In genomic region chr17:19785854-19786253, GRCh38 we compare ENCODE assay signal across 20 cellular contexts. TPM values are rescaled to one million over a fixed set of nuclear protein-coding genes. Genes with fewer than 3 reads are reported as not detected.
DNase-seq lines count a peak whose midpoint lies in the region; ATAC-seq and TF ChIP-seq lines count a peak whose summit lies in the region.
"Had no signal": no experiment of that assay in that cellular context is flagged by ENCODE, and none has a peak within 500 bp of the region (broad histone marks: within the 10 kb centered on the region; RNA-seq: fewer than 3 reads in every experiment).

No MANE protein-coding gene starts in this region.

- ATAC-seq in HG02870 (IDR thresholded peaks at IDR 0.05; ENCODE audit: unreplicated experiment), result no peak
- ATAC-seq: activated CD8-positive, alpha-beta T cell treated with anti-CD3 and anti-CD28 coated beads, Interleukin-2, amount 10 ng/mL, durations not matched to agents 7 days and 5 days; activated T-cell treated with anti-CD3 and anti-CD28 coated beads, Interleukin-2, amount 50 U/mL, for 4 hours had no signal

- no peaks in the 10 kb centered on the region for H3K79me2 ChIP-seq in mesendoderm (ENCODE audit: control insufficient read depth, insufficient read depth, low read length)

- H3K18ac ChIP-seq in mesendoderm (ENCODE audit: low read length), result no peak overlapping the region

- intact Hi-C loops in posterior cingulate gyrus (cut with DNase I), result no loop called here

- H2BK120ac ChIP-seq in mesendoderm (ENCODE audit: low read depth, low read length), result no peak overlapping the region

- no peak overlapping the region for H4K5ac ChIP-seq in mesendoderm (ENCODE audit: low read length)

- H3K4me1 ChIP-seq in mesendoderm (ENCODE audit: control insufficient read depth, low read depth, low read length), result no peaks in the 10 kb centered on the region

- H3K23ac ChIP-seq in mesendoderm (ENCODE audit: low read length), result no peak overlapping the region

- no peak overlapping the region for H3K4me2 ChIP-seq in mesendoderm (ENCODE audit: low read length)

- H3K27me3 ChIP-seq in mesendoderm (ENCODE audit: insufficient read depth, low read length, poor library complexity), result no peaks in the 10 kb centered on the region

- H3K79me1 ChIP-seq in mesendoderm (ENCODE audit: low read length), result no peaks in the 10 kb centered on the region

- TF ChIP-seq EP300 in Ishikawa (IDR thresholded peaks at IDR 0.05; ENCODE audit: borderline replicate concordance), result no peak

- TF ChIP-seq RAD21 in Ishikawa (IDR thresholded peaks at IDR 0.05; ENCODE audit: low read depth), result peak; percentile 36

- peak; percentile 9 for TF ChIP-seq CTCF in GM12873 (IDR thresholded peaks at IDR 0.05; ENCODE audit: insufficient read depth, low read depth, low read length, missing control alignments)

- no peak overlapping the region for H2BK15ac ChIP-seq in mesendoderm (replicated peaks; ENCODE audit: low read depth)

- no peak overlapping the region for H3K27ac ChIP-seq in mesendoderm (ENCODE audit: low read depth, low read length)
- H3K27ac ChIP-seq: HL-60 had no signal

- no peak overlapping the region for H3K9ac ChIP-seq in mesendoderm (ENCODE audit: low read length)

- H2BK5ac ChIP-seq in mesendoderm (ENCODE audit: low read length), result no peak overlapping the region

- no peak overlapping the region for H3K4ac ChIP-seq in mesendoderm (ENCODE audit: low read depth, low read length)

- no peak overlapping the region for H2AK5ac ChIP-seq in mesendoderm (ENCODE audit: low read length)

- no peak overlapping the region for H4K8ac ChIP-seq in mesendoderm (ENCODE audit: low read depth, low read length)

- H3K56ac ChIP-seq in mesendoderm (ENCODE audit: low read length), result no peak overlapping the region

- WGBS in mesendoderm (ENCODE audit: extremely low coverage, insufficient coverage, low lambda C conversion rate), result no CpG with 5 or more reads among the region's 4 CpGs

- DNase-seq in astrocyte of the hippocampus (ENCODE audit: low read depth, low spot score) (peak; percentile 40), mesendoderm (peak; percentile 25), NCI-H2107 (lab: John Stamatoyannopoulos, UW) (no peak), posterior cingulate gyrus (no peak)
- DNase-seq: activated CD4-positive, CD25-positive, alpha-beta regulatory T cell; activated CD8-positive, alpha-beta T cell treated with anti-CD3 and anti-CD28 coated beads, Interleukin-2, amount 10 ng/mL, durations not matched to agents 7 days and 5 days; activated naive CD4-positive, alpha-beta T cell treated with anti-CD3 and anti-CD28 coated beads, Interleukin-2, amount 50 U/mL, for 16 hours; activated T-cell treated with anti-CD3 and anti-CD28 coated beads, Interleukin-2, amount 50 U/mL, for 4 hours; Calu3; cortex of kidney; NCI-H1092; NCI-H2029; NCI-H510A; Right ventricle myocardium superior; stimulated activated CD4-positive, alpha-beta T cell treated with anti-CD3 and anti-CD28 coated beads, Interleukin-2, amount 100 ng/mL, for 24 hours; trophoblast cell had no signal

- H3K36me3 ChIP-seq in mesendoderm (ENCODE audit: control insufficient read depth, insufficient read depth, low read length), result no peaks in the 10 kb centered on the region

- H3K4me3 ChIP-seq in mesendoderm (ENCODE audit: low read length), result no peak overlapping the region

TF ChIP-seq in Ishikawa, 13 proteins besides CTCF, POLR2A, EP300 and RAD21:
- TF ChIP-seq FOXM1 (IDR thresholded peaks at IDR 0.05; ENCODE audit: borderline replicate concordance, low read depth) (no peak), TCF12 (IDR thresholded peaks at IDR 0.05; ENCODE audit: low read depth) (no peak), CEBPB (IDR thresholded peaks at IDR 0.05) (no peak), CREB1 (IDR thresholded peaks at IDR 0.05; ENCODE audit: low read depth) (no peak), TEAD4 (IDR thresholded peaks at IDR 0.05) (no peak), YY1 (IDR thresholded peaks at IDR 0.05; ENCODE audit: low read depth) (no peak), NFIC (IDR thresholded peaks at IDR 0.05) (no peak), TAF1 (IDR thresholded peaks at IDR 0.05; ENCODE audit: low read depth) (no peak), EGR1 (IDR thresholded peaks at IDR 0.05) (no peak), MAX (IDR thresholded peaks at IDR 0.05) (no peak), ZBTB7A (IDR thresholded peaks at IDR 0.05; ENCODE audit: low read depth) (no peak)
- TF ChIP-seq, protein P1, sequence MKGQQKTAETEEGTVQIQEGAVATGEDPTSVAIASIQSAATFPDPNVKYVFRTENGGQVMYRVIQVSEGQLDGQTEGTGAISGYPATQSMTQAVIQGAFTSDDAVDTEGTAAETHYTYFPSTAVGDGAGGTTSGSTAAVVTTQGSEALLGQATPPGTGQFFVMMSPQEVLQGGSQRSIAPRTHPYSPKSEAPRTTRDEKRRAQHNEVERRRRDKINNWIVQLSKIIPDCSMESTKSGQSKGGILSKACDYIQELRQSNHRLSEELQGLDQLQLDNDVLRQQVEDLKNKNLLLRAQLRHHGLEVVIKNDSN (IDR thresholded peaks at IDR 0.05), result no peak
- TF ChIP-seq, protein P2, sequence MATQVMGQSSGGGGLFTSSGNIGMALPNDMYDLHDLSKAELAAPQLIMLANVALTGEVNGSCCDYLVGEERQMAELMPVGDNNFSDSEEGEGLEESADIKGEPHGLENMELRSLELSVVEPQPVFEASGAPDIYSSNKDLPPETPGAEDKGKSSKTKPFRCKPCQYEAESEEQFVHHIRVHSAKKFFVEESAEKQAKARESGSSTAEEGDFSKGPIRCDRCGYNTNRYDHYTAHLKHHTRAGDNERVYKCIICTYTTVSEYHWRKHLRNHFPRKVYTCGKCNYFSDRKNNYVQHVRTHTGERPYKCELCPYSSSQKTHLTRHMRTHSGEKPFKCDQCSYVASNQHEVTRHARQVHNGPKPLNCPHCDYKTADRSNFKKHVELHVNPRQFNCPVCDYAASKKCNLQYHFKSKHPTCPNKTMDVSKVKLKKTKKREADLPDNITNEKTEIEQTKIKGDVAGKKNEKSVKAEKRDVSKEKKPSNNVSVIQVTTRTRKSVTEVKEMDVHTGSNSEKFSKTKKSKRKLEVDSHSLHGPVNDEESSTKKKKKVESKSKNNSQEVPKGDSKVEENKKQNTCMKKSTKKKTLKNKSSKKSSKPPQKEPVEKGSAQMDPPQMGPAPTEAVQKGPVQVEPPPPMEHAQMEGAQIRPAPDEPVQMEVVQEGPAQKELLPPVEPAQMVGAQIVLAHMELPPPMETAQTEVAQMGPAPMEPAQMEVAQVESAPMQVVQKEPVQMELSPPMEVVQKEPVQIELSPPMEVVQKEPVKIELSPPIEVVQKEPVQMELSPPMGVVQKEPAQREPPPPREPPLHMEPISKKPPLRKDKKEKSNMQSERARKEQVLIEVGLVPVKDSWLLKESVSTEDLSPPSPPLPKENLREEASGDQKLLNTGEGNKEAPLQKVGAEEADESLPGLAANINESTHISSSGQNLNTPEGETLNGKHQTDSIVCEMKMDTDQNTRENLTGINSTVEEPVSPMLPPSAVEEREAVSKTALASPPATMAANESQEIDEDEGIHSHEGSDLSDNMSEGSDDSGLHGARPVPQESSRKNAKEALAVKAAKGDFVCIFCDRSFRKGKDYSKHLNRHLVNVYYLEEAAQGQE (IDR thresholded peaks at IDR 0.05; ENCODE audit: low read depth), result no peak

RNA-seq across cellular contexts. Expression of gene ALDH3A1, which starts 37.8 kb away (rescaled TPM):
- polyA plus RNA-seq in mesendoderm (2013, experiment 1 of 2), result 0.52 TPM
- polyA plus RNA-seq in mesendoderm (2013, experiment 2 of 2), result 0.55 TPM

Comparison
In these comparisons a context has a peak if more than half of its experiments do, and no peak if none do; other contexts are left out.
1. DNase-seq: peak in astrocyte of the hippocampus (single experiment) and mesendoderm (single experiment); none in NCI-H2107 (single experiment) and posterior cingulate gyrus (0 of 10).